ENCODE assay signal across 8 cellular contexts in genomic region chr5:138032572-138033274, GRCh38. TPM values are rescaled to one million over a fixed set of nuclear protein-coding genes. Genes with fewer than 3 reads are reported as not detected.
DNase-seq lines count a peak whose midpoint lies in the region; ATAC-seq lines count a peak whose summit lies in the region.

Gene FAM13B, minus strand, starts transcription at chr5:138033079. Its CDS starts 13,968 bp downstream, at chr5:138019111.

- ATAC-seq in GM19328 (IDR thresholded peaks at IDR 0.05; ENCODE audit: unreplicated experiment) = peak; percentile 42
- ATAC-seq in HG03469 (IDR thresholded peaks at IDR 0.05; ENCODE audit: unreplicated experiment) = peak; percentile 26
- peak; percentile 79 for ATAC-seq in activated CD8-positive, alpha-beta T cell treated with anti-CD3 and anti-CD28 coated beads, Interleukin-2, amount 10 ng/mL, durations not matched to agents 7 days and 5 days

- DNase-seq in C1 segment of cervical spinal cord (lab: John Stamatoyannopoulos, UW) (peak in 13 of 14 donors; percentile 51 to 89 (median 80)), NCI-H82 (lab: John Stamatoyannopoulos, UW) (peak; percentile 78), medulla oblongata (ENCODE audit: extremely low spot score) (peak; percentile 79)
- peak; percentile 87 for DNase-seq in activated CD8-positive, alpha-beta T cell treated with anti-CD3 and anti-CD28 coated beads, Interleukin-2, amount 10 ng/mL, durations not matched to agents 7 days and 5 days
- peak; percentile 67 for DNase-seq in stimulated activated CD8-positive, alpha-beta memory T cell treated with anti-CD3 and anti-CD28 coated beads, Interleukin-12 subunit alpha, Interleukin-12 subunit beta, amount 100 ng/mL, for 4 hours (ENCODE audit: low read depth)

- H3K9me3 Mint-ChIP-seq in activated CD8-positive, alpha-beta T cell treated with anti-CD3 and anti-CD28 coated beads, Interleukin-2, amount 10 ng/mL, durations not matched to agents 7 days and 5 days (ENCODE audit: insufficient read depth) = no peaks in the 10 kb centered on the region

- H3K4me1 ChIP-seq in ectodermal cell (ENCODE audit: control insufficient read depth, insufficient read depth, low read length) = no peaks in the 10 kb centered on the region

- POLR2A ChIA-PET in activated CD8-positive, alpha-beta T cell treated with anti-CD3 and anti-CD28 coated beads, Interleukin-2, amount 10 ng/mL, durations not matched to agents 7 days and 5 days (lab: Charles Lee) = interaction anchor here (1.1 to 1.4 kb wide), 2 partner anchors 279 to 306 kb away, joined by 3 to 4 read pairs; partner anchors contain the start of gene FAM53C

- H3K4me3 ChIP-seq in ectodermal cell (ENCODE audit: insufficient read depth, low read depth, low read length) = peak within 1 kb of the TSS; percentile 98

- CTCF ChIA-PET in activated CD8-positive, alpha-beta T cell treated with anti-CD3 and anti-CD28 coated beads, Interleukin-2, amount 10 ng/mL, durations not matched to agents 7 days and 5 days (lab: Charles Lee) = interaction anchor here (1.2 to 8.7 kb wide), 4 partner anchors 32 to 319 kb away, joined by 5 to 235 read pairs (median 7); partner anchors contain the start of gene KDM3B

- H3K27me3 Mint-ChIP-seq in activated CD8-positive, alpha-beta T cell treated with anti-CD3 and anti-CD28 coated beads, Interleukin-2, amount 10 ng/mL, durations not matched to agents 7 days and 5 days (ENCODE audit: low read depth) = no peaks in the 10 kb centered on the region

- H3K27ac Mint-ChIP-seq in activated CD8-positive, alpha-beta T cell treated with anti-CD3 and anti-CD28 coated beads, Interleukin-2, amount 10 ng/mL, durations not matched to agents 7 days and 5 days = peak within 1 kb of the TSS; percentile 95

- H3K9me3 ChIP-seq in ectodermal cell (ENCODE audit: control insufficient read depth, low read length) = no peaks in the 10 kb centered on the region

- H3K36me3 Mint-ChIP-seq in activated CD8-positive, alpha-beta T cell treated with anti-CD3 and anti-CD28 coated beads, Interleukin-2, amount 10 ng/mL, durations not matched to agents 7 days and 5 days (ENCODE audit: low read depth) = peaks cover 29% of the 10 kb centered on the region

- WGBS in ectodermal cell, 2 experiments = 0% methylated on average over 76 of the region's 76 CpGs

- H3K4me3 Mint-ChIP-seq in activated CD8-positive, alpha-beta T cell treated with anti-CD3 and anti-CD28 coated beads, Interleukin-2, amount 10 ng/mL, durations not matched to agents 7 days and 5 days = peak within 1 kb of the TSS; percentile 92

- no peaks in the 10 kb centered on the region for H3K27me3 ChIP-seq in ectodermal cell (ENCODE audit: control insufficient read depth, insufficient read depth, low read length, poor library complexity, severe bottlenecking)

- peak within 1 kb of the TSS; percentile 99 for H3K27ac ChIP-seq in ectodermal cell (ENCODE audit: insufficient read depth, low read depth, low read length, poor library complexity, severe bottlenecking)

- H3K4me1 Mint-ChIP-seq in activated CD8-positive, alpha-beta T cell treated with anti-CD3 and anti-CD28 coated beads, Interleukin-2, amount 10 ng/mL, durations not matched to agents 7 days and 5 days (ENCODE audit: low read depth) = peaks cover 56% of the 10 kb centered on the region

- H3K36me3 ChIP-seq in ectodermal cell (ENCODE audit: control insufficient read depth, insufficient read depth, low read length) = no peaks in the 10 kb centered on the region

RNA-seq across cellular contexts. Expression of gene FAM13B, which starts in this region (rescaled TPM):
- total RNA-seq in activated CD8-positive, alpha-beta T cell treated with anti-CD3 and anti-CD28 coated beads, Interleukin-2, amount 10 ng/mL, durations not matched to agents 7 days and 5 days = 10 to 100 TPM; 37.7 to 39.7 TPM
- polyA plus RNA-seq in ectodermal cell (2013, experiment 1 of 4) = 25.6 TPM
- 33.8 TPM for polyA plus RNA-seq in ectodermal cell (2013, experiment 2 of 4)
- 24.0 TPM for polyA plus RNA-seq in ectodermal cell (2013, experiment 3 of 4)
- 24.3 TPM for polyA plus RNA-seq in ectodermal cell (2013, experiment 4 of 4)

Comparison
In these comparisons a context has a peak if more than half of its experiments do, and no peak if none do; other contexts are left out.
1. Peak in every context shown above with its lines: DNase-seq, ATAC-seq, H3K4me3 ChIP-seq and H3K27ac ChIP-seq.
2. ATAC-seq: peak in every context shown above with its lines; median percentile 79 in activated CD8-positive, alpha-beta T cell treated with anti-CD3 and anti-CD28 coated beads, Interleukin-2, amount 10 ng/mL, durations not matched to agents 7 days and 5 days; 42 in GM19328; 26 in HG03469.